14 cellular contexts compared by ENCODE assay signal in genomic region chr21:17466166-17466565, GRCh38. TPM values are rescaled to one million over a fixed set of nuclear protein-coding genes. Genes with fewer than 3 reads are reported as not detected.
DNase-seq lines count a peak whose midpoint lies in the region; ATAC-seq, FAIRE-seq and TF ChIP-seq lines count a peak whose summit lies in the region.
"Had no signal": no experiment of that assay in that cellular context is flagged by ENCODE, and none has a peak within 500 bp of the region (broad histone marks: within the 10 kb centered on the region; RNA-seq: fewer than 3 reads in every experiment).

No MANE protein-coding gene starts in this region.

- no peaks in the 10 kb centered on the region for H3K27me3 ChIP-seq in PC-3 (ENCODE audit: low read length)
- no peaks in the 10 kb centered on the region for H3K27me3 ChIP-seq in endothelial cell of umbilical vein (ENCODE audit: control insufficient read depth in 2 of 2, insufficient read depth in 2 of 2, low read length in 2 of 2)
- H3K27me3 ChIP-seq in ovary = no peaks in the 10 kb centered on the region
- H3K27me3 ChIP-seq: upper lobe of left lung had no signal

- ATAC-seq in PC-3 (peak; percentile 22; the same call in 1 of the 2 replicates), HG03520 (IDR thresholded peaks at IDR 0.05; ENCODE audit: unreplicated experiment) (no peak), HG03460 (IDR thresholded peaks at IDR 0.05; ENCODE audit: unreplicated experiment) (no peak)

- no peaks in the 10 kb centered on the region for H3K9me2 ChIP-seq in PC-3 (replicated peaks; ENCODE audit: low read length)

- intact Hi-C loops in PC-3 (cut with micrococcal nuclease) = no loop called here
- intact Hi-C loops in endothelial cell of umbilical vein (cut with micrococcal nuclease) = no loop called here
- intact Hi-C loops in ovary (cut with DNase I) = no loop called here

- POLR2A ChIA-PET in PC-3 (lab: Charles Lee; ENCODE audit: unreplicated experiment) = no interaction called here
- POLR2A ChIA-PET in endothelial cell of umbilical vein (lab: Charles Lee) = no interaction called here

- H4K20me1 ChIP-seq in PC-3 (ENCODE audit: low read length) = no peaks in the 10 kb centered on the region
- no peaks in the 10 kb centered on the region for H4K20me1 ChIP-seq in endothelial cell of umbilical vein (replicated peaks; ENCODE audit: control insufficient read depth, extremely low read depth, insufficient read depth, low read length)

- TF ChIP-seq EP300 in ovary (IDR thresholded peaks at IDR 0.05) = no peak

- H2AFZ ChIP-seq in PC-3 (ENCODE audit: low read length) = no peak overlapping the region
- H2AFZ ChIP-seq in endothelial cell of umbilical vein (ENCODE audit: low read depth, low read length) = peak overlapping the region; percentile 48

- H3K4me1 ChIP-seq in PC-3 (ENCODE audit: insufficient read depth, low read length) = no peaks in the 10 kb centered on the region
- H3K4me1 ChIP-seq in endothelial cell of umbilical vein (ENCODE audit: control insufficient read depth, extremely low read depth, insufficient read depth, low read length) = peaks cover 5% of the 10 kb centered on the region
- H3K4me1 ChIP-seq in ovary (ENCODE audit: insufficient read depth) = peaks cover 2% of the 10 kb centered on the region
- H3K4me1 ChIP-seq: upper lobe of left lung had no signal

- H3K9ac ChIP-seq in PC-3 (ENCODE audit: low read length) = no peak overlapping the region
- H3K9ac ChIP-seq in endothelial cell of umbilical vein (replicated peaks; ENCODE audit: extremely low read depth, insufficient read depth, low read length) = no peak overlapping the region

- CTCF ChIA-PET in PC-3 (lab: Charles Lee) = no interaction called here
- CTCF ChIA-PET in endothelial cell of umbilical vein (lab: Charles Lee) = interaction anchor here (3.0 kb wide), 1 partner anchor 79 kb away, joined by 13 read pairs; no protein-coding TSS in a partner anchor

- TF ChIP-seq POLR2A in endothelial cell of umbilical vein (IDR thresholded peaks at IDR 0.05; ENCODE audit: low read depth, low read length) = no peak
- no peak for TF ChIP-seq POLR2A in ovary (IDR thresholded peaks at IDR 0.05)

- H3K9me1 ChIP-seq in endothelial cell of umbilical vein (replicated peaks; ENCODE audit: control insufficient read depth, extremely low read depth, insufficient read depth, low read length) = no peaks in the 10 kb centered on the region

- H3K4me2 ChIP-seq in PC-3 (ENCODE audit: low read length) (no peak overlapping the region), endothelial cell of umbilical vein (ENCODE audit: insufficient read depth, low read length) (no peak overlapping the region)

- TF ChIP-seq CTCF in PC-3 (conservative IDR thresholded peaks at IDR 0.05; ENCODE audit: low read depth, low read length) (no peak), endothelial cell of umbilical vein (IDR thresholded peaks at IDR 0.05; ENCODE audit: extremely low read depth in 1 of 2, insufficient read depth in 1 of 2, low read depth in 1 of 2, low read length in 2 of 2) (no peak), ovary (IDR thresholded peaks at IDR 0.05) (no peak)

- H3K4me3 ChIP-seq in PC-3 (ENCODE audit: low read length) (no peak overlapping the region), endothelial cell of umbilical vein (replicated peaks in 1 of 3; ENCODE audit: insufficient read depth in 1 of 3, low read depth in 1 of 3, low read length in 3 of 3) (no peak overlapping the region), ovary (no peak overlapping the region)
- H3K4me3 ChIP-seq: upper lobe of left lung had no signal

- H3K9me3 ChIP-seq in PC-3 (ENCODE audit: low read length) = no peaks in the 10 kb centered on the region
- H3K9me3 ChIP-seq in endothelial cell of umbilical vein (replicated peaks; ENCODE audit: control insufficient read depth, insufficient read depth, low read length) = no peaks in the 10 kb centered on the region
- no peaks in the 10 kb centered on the region for H3K9me3 ChIP-seq in ovary
- H3K9me3 ChIP-seq: upper lobe of left lung had no signal

- 97 to 100% (median 100%) methylated on average over 1 of the region's 1 CpG for WGBS in ovary, 3 donors

- dilution Hi-C loops in endothelial cell of umbilical vein (cut with MboI; ENCODE audit: extremely low pct_ligation_motif_present, low sequenced_read_pairs) = no loop called here

- H3K27ac ChIP-seq in PC-3 (ENCODE audit: low read length) (no peak overlapping the region), endothelial cell of umbilical vein (ENCODE audit: insufficient read depth, low read depth, low read length) (no peak overlapping the region), ovary (no peak overlapping the region)
- H3K27ac ChIP-seq: upper lobe of left lung had no signal

- BruUV-seq in PC-3 (replicated peaks; lab: Mats Ljungman, UMichigan) (no TSS peak), endothelial cell of umbilical vein (replicated peaks; lab: Mats Ljungman, UMichigan) (no TSS peak)

- H3F3A ChIP-seq in PC-3 (ENCODE audit: low read length, unreplicated experiment) = no peaks in the 10 kb centered on the region

- DNase-seq in ELR (ENCODE audit: low read depth) = peak; percentile 80
- DNase-seq in PC-3 = peak; percentile 36
- DNase-seq in endothelial cell of umbilical vein (ENCODE audit: low read depth, low spot score) = no peak
- peak; percentile 67 for DNase-seq in non-pigmented ciliary epithelial cell (ENCODE audit: low read depth)
- no peak for DNase-seq in HuH-7 (ENCODE audit: low spot score)
- no peak for DNase-seq in ovary
- DNase-seq: activated T-cell treated with anti-CD3 and anti-CD28 coated beads, Interleukin-2, amount 50 U/mL, for 48 hours; central memory CD4-positive, alpha-beta T cell; glutamatergic neuron; RPMI8226 had no signal

- H3K79me2 ChIP-seq in PC-3 (ENCODE audit: low read length) (no peaks in the 10 kb centered on the region), endothelial cell of umbilical vein (ENCODE audit: control insufficient read depth, insufficient read depth, low read length) (no peaks in the 10 kb centered on the region)

- H3K36me3 ChIP-seq in PC-3 (ENCODE audit: low read depth, low read length) (no peaks in the 10 kb centered on the region), endothelial cell of umbilical vein (ENCODE audit: control insufficient read depth in 2 of 2, extremely low read depth in 1 of 2, insufficient read depth in 2 of 2, low read length in 2 of 2) (no peaks in the 10 kb centered on the region), ovary (no peaks in the 10 kb centered on the region)
- H3K36me3 ChIP-seq: upper lobe of left lung had no signal

- FAIRE-seq in endothelial cell of umbilical vein (lab: Jason Lieb, UNC) = peak; percentile 42
- FAIRE-seq: GM18507 had no signal

TF ChIP-seq in endothelial cell of umbilical vein, 7 proteins besides CTCF, POLR2A, EP300 and RAD21:
- TF ChIP-seq GATA2 (IDR thresholded peaks at IDR 0.05; ENCODE audit: insufficient read depth, insufficient read length, low read depth, low read length) (no peak), FOS (IDR thresholded peaks at IDR 0.05; ENCODE audit: borderline replicate concordance, insufficient read depth, low read length) (peak; percentile 44)

RNA-seq across cellular contexts. Expression of gene CXADR, which starts 46.7 kb away (rescaled TPM):
- total RNA-seq in PC-3 (2014; rRNA removed) = 11.2 and 11.5 TPM in 2 replicates
- total RNA-seq in endothelial cell of umbilical vein = 10.7 and 12.2 TPM in 2 replicates
- 2.2 and 3.2 TPM in 2 replicates for polyA plus RNA-seq in endothelial cell of umbilical vein
- polyA plus RNA-seq in endothelial cell of umbilical vein (2011; cell fraction: cytosol; rRNA removed) = 1.8 and 2.4 TPM in 2 replicates
- polyA plus RNA-seq in endothelial cell of umbilical vein (2011; cell fraction: nucleus; rRNA removed) = 1.4 and 1.7 TPM in 2 replicates
- polyA plus RNA-seq in endothelial cell of umbilical vein (2012) = 6.4 and 10.0 TPM in 2 replicates
- 4.5 and 8.7 TPM in 2 replicates for polyA minus RNA-seq in endothelial cell of umbilical vein
- polyA minus RNA-seq in endothelial cell of umbilical vein (2011; cell fraction: cytosol; rRNA and poly(A)+ RNA removed) = 27.5 TPM
- 5.5 and 6.2 TPM in 2 replicates for polyA minus RNA-seq in endothelial cell of umbilical vein (2011; cell fraction: nucleus; rRNA and poly(A)+ RNA removed)
- 10 to 100 TPM in 1 of 7 donors, 1 to 10 TPM in 5, under 1 TPM in 1; 0.13 to 40.7 (median 1.5) TPM for total RNA-seq in ovary
- 1 to 10 TPM in 1 of 2 donors, under 1 TPM in 1; 0.33 to 1.4 TPM for polyA plus RNA-seq in ovary

Comparison
In these comparisons a context has a peak if more than half of its experiments do, and no peak if none do; other contexts are left out.
1. DNase-seq: peak in ELR (single experiment), PC-3 (single experiment) and non-pigmented ciliary epithelial cell (single experiment); none in endothelial cell of umbilical vein (single experiment), HuH-7 (single experiment) and ovary (0 of 5).